Comparison of ENCODE assay signal across 13 cellular contexts in the genomic region with DNA sequence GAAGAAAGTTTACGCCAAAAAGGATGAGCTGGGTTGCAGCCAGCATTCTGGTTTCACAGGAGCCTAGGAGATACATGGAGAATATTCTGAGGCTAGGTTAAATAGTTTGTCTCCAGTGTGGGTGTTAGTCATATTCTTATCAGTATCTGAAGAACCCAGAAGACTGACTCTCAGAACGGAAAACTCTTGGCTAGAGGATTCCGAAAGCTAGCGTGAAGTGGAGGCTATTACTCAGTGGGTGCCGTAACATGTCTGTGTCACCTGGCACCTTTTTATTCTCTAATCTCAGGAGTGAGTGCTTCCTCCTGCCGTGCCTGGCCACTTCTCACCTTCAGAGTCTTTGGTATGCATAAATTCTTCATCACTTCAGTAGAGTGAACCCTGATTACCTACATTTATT.
"Had no signal": no experiment of that assay in that cellular context is flagged by ENCODE, and none has a peak within 500 bp of the region (broad histone marks: within the 10 kb centered on the region; RNA-seq: fewer than 3 reads in every experiment).

No MANE protein-coding gene starts in this region.

- H3K4me3 ChIP-seq: dorsolateral prefrontal cortex, gastroesophageal sphincter, left ventricle myocardium inferior, ovary, right lobe of liver, suprapubic skin had no signal

- H3K36me3 ChIP-seq: gastroesophageal sphincter, left ventricle myocardium inferior, ovary, right lobe of liver, suprapubic skin, WERI-Rb-1 had no signal

- ATAC-seq: activated naive CD8-positive, alpha-beta T cell treated with anti-CD3 and anti-CD28 coated beads, Interleukin-2, amount 50 U/mL, for 24 hours; activated T-helper 17 cell treated with anti-CD3 and anti-CD28 coated beads, Interleukin-2, amount 50 U/mL, for 72 hours; gastroesophageal sphincter had no signal

- H3K4me1 ChIP-seq: gastroesophageal sphincter, left ventricle myocardium inferior had no signal

- H3K9me3 ChIP-seq: gastroesophageal sphincter, left ventricle myocardium inferior, ovary, right lobe of liver, suprapubic skin had no signal

- DNase-seq: activated CD4-positive, alpha-beta T cell treated with anti-CD3 and anti-CD28 coated beads, Interleukin-2, amount 50 U/mL, for 48 hours; activated naive CD4-positive, alpha-beta T cell treated with anti-CD3 and anti-CD28 coated beads for 36 hours; activated naive CD8-positive, alpha-beta T cell treated with anti-CD3 and anti-CD28 coated beads, Interleukin-2, amount 50 U/mL, for 24 hours; dorsolateral prefrontal cortex; erythroblast; left ventricle myocardium inferior; right lobe of liver; T-helper 9 cell; WERI-Rb-1 had no signal

- H3K27ac ChIP-seq: dorsolateral prefrontal cortex, gastroesophageal sphincter, left ventricle myocardium inferior, ovary, right lobe of liver, suprapubic skin, WERI-Rb-1 had no signal

- H3K27me3 ChIP-seq: dorsolateral prefrontal cortex, gastroesophageal sphincter, ovary, right lobe of liver, suprapubic skin had no signal
